Comparison of ENCODE assay signal across 1 cellular context in genomic region chr1:179954494-179955317, GRCh38.
TF ChIP-seq lines count a peak whose summit lies in the region.

TSS of gene CEP350 (plus strand) at chr1:179954810. CDS start at chr1:179986182, 31,372 bp downstream.

TF ChIP-seq in K562, 482 proteins besides CTCF, POLR2A, EP300 and RAD21 (continued from another document and continues in another):
- TF ChIP-seq RFX7 (CRISPR knock-in tag; IDR thresholded peaks at IDR 0.05) = no peak
- TF ChIP-seq SIN3A (IDR thresholded peaks at IDR 0.05; ENCODE audit: borderline replicate concordance in 2 of 2, control insufficient read depth in 1 of 2, low read depth in 2 of 2, low read length in 2 of 2) = peak; percentile 80 to 82; a peak in 3 of 4 replicates
- TF ChIP-seq XRCC4 (IDR thresholded peaks at IDR 0.05; ENCODE audit: extremely low read depth, insufficient read depth, insufficient read length) = no peak
- peak; percentile 60; the same call in 1 of the 2 replicates for TF ChIP-seq HMBOX1 (IDR thresholded peaks at IDR 0.05)
- no peak for TF ChIP-seq TGIF2 (CRISPR knock-in tag; IDR thresholded peaks at IDR 0.05)
- no peak for TF ChIP-seq NR0B1 (IDR thresholded peaks at IDR 0.05; ENCODE audit: partially characterized antibody)
- TF ChIP-seq ZNF224 (CRISPR knock-in tag; IDR thresholded peaks at IDR 0.05) = peak; percentile 89; the same call in 1 of the 2 replicates
- TF ChIP-seq RB1 (IDR thresholded peaks at IDR 0.05; ENCODE audit: low read depth) = peak; percentile 88
- TF ChIP-seq POLR2G (IDR thresholded peaks at IDR 0.05; ENCODE audit: low read depth, low read length) = peak; percentile 100
- no peak for TF ChIP-seq ZNF24 (IDR thresholded peaks at IDR 0.05)
- no peak for TF ChIP-seq ZBTB12 (CRISPR knock-in tag; IDR thresholded peaks at IDR 0.05)
- no peak for TF ChIP-seq ZNF717 (CRISPR knock-in tag; IDR thresholded peaks at IDR 0.05)
- 0 out of 2 replicates have a peak, but pooled peaks have one; percentile 26 for TF ChIP-seq GATAD2A (IDR thresholded peaks at IDR 0.05)
- no peak for TF ChIP-seq CEBPB (tag; IDR thresholded peaks at IDR 0.05)
- TF ChIP-seq CREBBP (IDR thresholded peaks at IDR 0.05; ENCODE audit: low read depth, low read length) = no peak
- no peak for TF ChIP-seq ZNF165 (CRISPR knock-in tag; IDR thresholded peaks at IDR 0.05; ENCODE audit: borderline replicate concordance)
- no peak for TF ChIP-seq POLR3A (IDR thresholded peaks at IDR 0.05; ENCODE audit: borderline replicate concordance, extremely low read depth, insufficient read depth, insufficient read length)
- TF ChIP-seq ZNF217 (CRISPR knock-in tag; IDR thresholded peaks at IDR 0.05) = peak; percentile 79; the same call in 1 of the 2 replicates
- no peak for TF ChIP-seq ZNF146 (CRISPR knock-in tag; IDR thresholded peaks at IDR 0.05; ENCODE audit: unreplicated experiment)
- no peak for TF ChIP-seq SP2 (IDR thresholded peaks at IDR 0.05; ENCODE audit: extremely low read depth, low read depth, low read length, poor library complexity, severe bottlenecking)
- TF ChIP-seq NFE2L1 (tag; IDR thresholded peaks at IDR 0.05; ENCODE audit: borderline replicate concordance, low read depth) = no peak
- no peak for TF ChIP-seq PHB2 (IDR thresholded peaks at IDR 0.05; ENCODE audit: low read depth)
- 0 out of 2 replicates have a peak, but pooled peaks have one; percentile 20 for TF ChIP-seq TOE1 (IDR thresholded peaks at IDR 0.05; ENCODE audit: borderline replicate concordance)
- no peak for TF ChIP-seq TOE1 (CRISPR knock-in tag; IDR thresholded peaks at IDR 0.05; ENCODE audit: borderline replicate concordance, low read depth)
- peak; percentile 90 for TF ChIP-seq ZNF197 (CRISPR knock-in tag; IDR thresholded peaks at IDR 0.05; ENCODE audit: low read depth)
- no peak for TF ChIP-seq COPS2 (conservative IDR thresholded peaks at IDR 0.05)
- TF ChIP-seq RBFOX2 (IDR thresholded peaks at IDR 0.05; ENCODE audit: low read depth, low read length) = peak; percentile 100
- no peak for TF ChIP-seq ZNF695 (CRISPR knock-in tag; IDR thresholded peaks at IDR 0.05)
- no peak for TF ChIP-seq RHOXF2B (CRISPR knock-in tag; conservative IDR thresholded peaks at IDR 0.05)
- TF ChIP-seq GTF2F1 (IDR thresholded peaks at IDR 0.05; ENCODE audit: low read depth, low read length) = peak; percentile 56; the same call in 1 of the 2 replicates
- TF ChIP-seq RCOR1 (IDR thresholded peaks at IDR 0.05; ENCODE audit: borderline replicate concordance in 1 of 2, low read depth in 2 of 2, low read length in 2 of 2) = peak in 1 of 2 experiments; percentile 31; a peak in 1 of 4 replicates
- TF ChIP-seq HNRNPH1 (optimal IDR thresholded peaks at IDR 0.05; ENCODE audit: low read depth, low read length) = no peak
- no peak for TF ChIP-seq PATZ1 (CRISPR knock-in tag; IDR thresholded peaks at IDR 0.05; ENCODE audit: borderline replicate concordance)
- 0 out of 2 replicates have a peak, but pooled peaks have one; percentile 17 for TF ChIP-seq USF1 (CRISPR knock-in tag; IDR thresholded peaks at IDR 0.05)
- peak; percentile 86 for TF ChIP-seq ETS1 (conservative IDR thresholded peaks at IDR 0.05; ENCODE audit: control insufficient read depth, low read depth, low read length)
- TF ChIP-seq ZEB2 (IDR thresholded peaks at IDR 0.05) = no peak
- peak; percentile 82 for TF ChIP-seq U2AF1 (optimal IDR thresholded peaks at IDR 0.05; ENCODE audit: low read depth, low read length)
- no peak for TF ChIP-seq EHMT2 (IDR thresholded peaks at IDR 0.05)
- TF ChIP-seq MTA2 (IDR thresholded peaks at IDR 0.05; ENCODE audit: low read depth) = no peak
- peak; percentile 99 for TF ChIP-seq CHD2 (IDR thresholded peaks at IDR 0.05; ENCODE audit: low read depth, low read length)
- no peak; the same call in 1 of the 2 replicates for TF ChIP-seq REST (CRISPR knock-in tag; IDR thresholded peaks at IDR 0.05; ENCODE audit: low read depth)
- peak; percentile 14 for TF ChIP-seq MEIS2 (IDR thresholded peaks at IDR 0.05; ENCODE audit: partially characterized antibody)
- peak; percentile 96 for TF ChIP-seq TAF9B (IDR thresholded peaks at IDR 0.05; ENCODE audit: partially characterized antibody)
- peak; percentile 62 for TF ChIP-seq SOX6 (IDR thresholded peaks at IDR 0.05)
- TF ChIP-seq EZH2 (IDR thresholded peaks at IDR 0.05; ENCODE audit: borderline replicate concordance, low read depth, low read length) = no peak
- no peak for TF ChIP-seq HEY1 (CRISPR knock-in tag; IDR thresholded peaks at IDR 0.05; ENCODE audit: borderline replicate concordance)
- no peak for TF ChIP-seq STAT5B (CRISPR knock-in tag; IDR thresholded peaks at IDR 0.05)
- TF ChIP-seq SMC3 (conservative IDR thresholded peaks at IDR 0.05; ENCODE audit: insufficient read depth, low read depth, low read length) = no peak
- no peak for TF ChIP-seq ATF1 (CRISPR knock-in tag; IDR thresholded peaks at IDR 0.05)
- TF ChIP-seq ATF1 (tag; IDR thresholded peaks at IDR 0.05) = peak; percentile 95
- peak; percentile 77; the same call in 1 of the 2 replicates for TF ChIP-seq HOMEZ (CRISPR knock-in tag; IDR thresholded peaks at IDR 0.05)
- TF ChIP-seq C11orf30 (IDR thresholded peaks at IDR 0.05; ENCODE audit: low read depth) = no peak
- TF ChIP-seq NONO (IDR thresholded peaks at IDR 0.05; ENCODE audit: low read depth in 2 of 2, low read length in 1 of 2) = peak; percentile 74 to 81
- TF ChIP-seq ZNF280A (IDR thresholded peaks at IDR 0.05; ENCODE audit: low read depth, partially characterized antibody) = no peak
- TF ChIP-seq ZSCAN29 (IDR thresholded peaks at IDR 0.05) = peak; percentile 21; the same call in 1 of the 2 replicates
- no peak for TF ChIP-seq PTTG1 (tag; IDR thresholded peaks at IDR 0.05; ENCODE audit: low read depth)
- 0 out of 2 replicates have a peak, but pooled peaks have one; percentile 11 for TF ChIP-seq FOXM1 (IDR thresholded peaks at IDR 0.05; ENCODE audit: low read depth)
- peak; percentile 98; the same call in 1 of the 2 replicates for TF ChIP-seq FOXM1 (CRISPR knock-in tag; IDR thresholded peaks at IDR 0.05; ENCODE audit: low read depth)
